In the genomic region with DNA sequence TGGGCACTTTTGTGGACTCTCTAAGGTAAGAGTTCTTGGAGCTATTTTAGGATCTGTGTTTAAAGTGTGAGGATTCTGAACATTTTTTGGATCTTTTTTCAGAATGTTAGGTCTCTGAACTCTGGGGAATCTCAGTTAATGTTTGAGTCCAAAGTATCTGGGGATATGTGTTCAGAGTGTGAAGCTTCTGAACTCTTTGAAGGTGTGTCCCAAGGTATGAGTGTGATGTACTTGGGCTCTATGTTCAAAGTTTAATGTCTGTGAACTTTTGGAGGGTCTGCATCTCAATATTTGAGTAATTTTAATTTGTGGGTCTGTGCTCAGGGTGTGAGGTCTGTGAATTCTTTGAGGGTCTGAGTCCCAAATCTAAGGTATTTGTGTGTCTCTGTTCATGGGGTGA, we compare ENCODE assay signal across 11 cellular contexts. TPM values are rescaled to one million over a fixed set of nuclear protein-coding genes. Genes with fewer than 3 reads are reported as not detected.
"Had no signal": no experiment of that assay in that cellular context is flagged by ENCODE, and none has a peak within 500 bp of the region (broad histone marks: within the 10 kb centered on the region; RNA-seq: fewer than 3 reads in every experiment).

No MANE protein-coding gene starts in this region.

- H3K4me1 Mint-ChIP-seq: GM23338, H9 had no signal

- H3K4me3 ChIP-seq: GM23248, GM23338, HAP-1 had no signal

- H3K9me3 Mint-ChIP-seq: GM23338, HFFc6 had no signal

- H3K36me3 ChIP-seq: HAP-1 had no signal

- H2AFZ ChIP-seq: GM23248, GM23338 had no signal

- H3K4me2 ChIP-seq: GM23338 had no signal

- ATAC-seq: GM23338, HCT116 had no signal

- H3K27ac ChIP-seq: GM23248 had no signal

- H3K9me3 ChIP-seq: HAP-1 had no signal

- FAIRE-seq: H54 had no signal

- H3K4me3 Mint-ChIP-seq: GM23338, H9, HFFc6 had no signal

- H3K4me1 ChIP-seq: HAP-1 had no signal

- H3K27ac Mint-ChIP-seq: GM23338, H9, HFFc6 had no signal

- H3K9ac ChIP-seq: GM23248 had no signal

- DNase-seq: GM23248, GOT3, H7, H9, HCEC 1CT, HFFc6 had no signal

RNA-seq across cellular contexts. Expression of gene PAGE4, which starts 35.4 kb away (rescaled TPM):
- total RNA-seq: GM23248, GM23338, H4, H7, HFFc6 had no signal
- polyA plus RNA-seq: GM23248 had no signal
